In the genomic region with DNA sequence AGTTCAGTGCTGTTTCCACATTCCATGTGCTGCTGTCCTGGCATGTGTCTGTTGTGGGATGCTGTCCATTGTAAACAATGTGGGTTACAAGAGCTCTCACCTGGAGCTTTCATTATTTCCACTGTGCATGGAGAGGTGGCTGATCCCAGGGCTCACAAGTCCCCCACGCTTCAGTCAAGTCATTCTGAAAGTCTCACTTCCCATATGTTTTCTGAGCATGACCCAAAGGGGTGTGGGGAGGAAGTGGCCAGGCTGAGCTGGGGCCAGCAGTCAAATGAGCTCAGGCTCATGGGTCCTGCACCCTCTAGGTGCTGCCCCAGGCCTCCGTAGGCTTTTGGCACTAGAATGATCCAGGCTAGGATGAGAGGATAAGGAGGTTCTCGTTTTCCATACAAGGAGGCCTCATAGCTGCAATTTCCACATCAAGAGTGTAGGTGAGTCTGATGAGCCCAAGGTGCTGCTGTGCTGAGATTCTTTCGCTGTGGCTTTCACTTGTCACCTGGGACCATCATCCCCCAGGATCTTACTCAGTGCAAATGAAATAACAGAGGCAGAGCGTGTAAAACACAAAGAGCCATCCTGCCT, we compare ENCODE assay signal across 8 cellular contexts. TPM values are rescaled to one million over a fixed set of nuclear protein-coding genes. Genes with fewer than 3 reads are reported as not detected.
DNase-seq lines count a peak whose midpoint lies in the region; ATAC-seq, FAIRE-seq and TF ChIP-seq lines count a peak whose summit lies in the region.

No MANE protein-coding gene starts in this region.

- peak; percentile 79 for ATAC-seq in GM18511 (IDR thresholded peaks at IDR 0.05; ENCODE audit: unreplicated experiment)
- ATAC-seq in GM21528 (IDR thresholded peaks at IDR 0.05; ENCODE audit: low FRiP score, unreplicated experiment): peak; percentile 84
- ATAC-seq in gastroesophageal sphincter: peak; percentile 52

- H3K4me3 Mint-ChIP-seq in osteocyte (ENCODE audit: unreplicated experiment): no peak overlapping the region

- no peaks in the 10 kb centered on the region for H3K9me3 ChIP-seq in gastroesophageal sphincter

- TF ChIP-seq EP300 in gastroesophageal sphincter (IDR thresholded peaks at IDR 0.05): no peak

- DNase-seq in LNCaP clone FGC (ENCODE audit: low read depth): peak; percentile 50
- no peak for DNase-seq in osteocyte (ENCODE audit: extremely low spot score, unreplicated experiment)
- DNase-seq in NCI-H510A treated with DMSO at 0.1 percent for 48 hours (lab: John Stamatoyannopoulos, UW): no peak
- DNase-seq in RCC 7860 (ENCODE audit: low spot score): no peak
- DNase-seq in cortex of kidney (lab: John Stamatoyannopoulos, UW): no peak

- TF ChIP-seq CTCF in LNCaP clone FGC (IDR thresholded peaks at IDR 0.05; ENCODE audit: control insufficient read depth, extremely low read depth, insufficient read depth) (no peak), gastroesophageal sphincter (IDR thresholded peaks at IDR 0.05) (no peak), osteocyte (IDR thresholded peaks at IDR 0.05) (no peak)

- H3K4me3 ChIP-seq in LNCaP clone FGC (ENCODE audit: low read depth, low read length) (no peak overlapping the region), gastroesophageal sphincter (no peak overlapping the region)

- H3K36me3 Mint-ChIP-seq in osteocyte (ENCODE audit: unreplicated experiment): no peaks in the 10 kb centered on the region

- no peak for FAIRE-seq in RCC 7860 (lab: Jason Lieb, UNC)

- peaks cover 15% of the 10 kb centered on the region for H3K27me3 Mint-ChIP-seq in osteocyte (ENCODE audit: unreplicated experiment)

- peak overlapping the region in 2 of 4 donors; percentile 34 to 35 for H3K27ac ChIP-seq in gastroesophageal sphincter

- H3K4me1 Mint-ChIP-seq in osteocyte (ENCODE audit: unreplicated experiment): peaks cover 3% of the 10 kb centered on the region

- no peaks in the 10 kb centered on the region for H3K27me3 ChIP-seq in gastroesophageal sphincter

- peaks cover 0 to 71% of the 10 kb centered on the region in 2 donors for H3K36me3 ChIP-seq in gastroesophageal sphincter

- 60 to 75% methylated on average over 1 to 2 of the region's 5 CpGs for WGBS in gastroesophageal sphincter (ENCODE audit: low coverage in 1 of 2), 2 donors

- H3K4me1 ChIP-seq in gastroesophageal sphincter: peaks cover 0 to 8% (median under 1%) of the 10 kb centered on the region in 3 donors

- TF ChIP-seq POLR2A in gastroesophageal sphincter (IDR thresholded peaks at IDR 0.05): no peak

- no peak overlapping the region for H3K27ac Mint-ChIP-seq in osteocyte (ENCODE audit: unreplicated experiment)

- H3K9me3 Mint-ChIP-seq in osteocyte (ENCODE audit: unreplicated experiment): no peaks in the 10 kb centered on the region

RNA-seq across cellular contexts. Expression of gene STARD5, which starts 22.0 kb away (rescaled TPM):
- total RNA-seq in gastroesophageal sphincter (1 to 10 TPM; 1.3 to 6.7 (median 4.1) TPM), osteocyte (1.3 and 1.7 TPM in 2 replicates)
